In genomic region chr19:52991021-52991420, GRCh38 we compare ENCODE assay signal across 1 cellular context.
TF ChIP-seq lines count a peak whose summit lies in the region.

No MANE protein-coding gene starts in this region.

TF ChIP-seq in HCT116, 20 proteins besides CTCF, POLR2A, EP300 and RAD21 (continued from another document):
- TF ChIP-seq ELF1 (IDR thresholded peaks at IDR 0.05; ENCODE audit: borderline replicate concordance, low read depth) (no peak), EZH2 (IDR thresholded peaks at IDR 0.05) (no peak)
